19 cellular contexts compared by ENCODE assay signal in the genomic region with DNA sequence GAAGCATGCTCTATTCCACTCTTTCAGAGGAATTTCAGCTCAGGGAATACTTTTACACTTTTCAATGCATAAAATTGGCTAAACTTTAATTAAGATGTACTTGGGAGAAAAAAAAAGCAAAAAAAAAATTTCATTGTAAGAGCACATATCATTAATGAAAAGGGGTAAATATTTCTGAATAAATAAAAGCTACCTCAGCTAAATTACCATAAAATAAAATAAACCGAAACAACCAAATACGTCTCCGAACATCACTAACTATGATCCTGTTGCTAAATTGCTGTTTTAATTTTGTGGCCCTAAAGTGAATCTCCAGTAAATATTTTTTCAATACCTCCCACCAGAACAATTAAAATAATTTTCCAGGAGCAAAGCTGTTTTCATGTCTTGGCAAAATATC.
DNase-seq lines count a peak whose midpoint lies in the region; ATAC-seq, FAIRE-seq and TF ChIP-seq lines count a peak whose summit lies in the region.
"Had no signal": no experiment of that assay in that cellular context is flagged by ENCODE, and none has a peak within 500 bp of the region (broad histone marks: within the 10 kb centered on the region; RNA-seq: fewer than 3 reads in every experiment).

No MANE protein-coding gene starts in this region.

- DNase-seq in SK-N-SH (no peak), SJSA1 (ENCODE audit: low read depth in 1 of 2, low spot score in 2 of 2) (no peak), keratinocyte (ENCODE audit: low read depth, low spot score) (no peak), smooth muscle cell (lab: John Stamatoyannopoulos, UW; ENCODE audit: unreplicated experiment) (no peak), right atrium auricular region (ENCODE audit: low spot score) (no peak), Karpas-422 (no peak)
- DNase-seq: CD8-positive, alpha-beta memory T cell; GF-D8; NCI-H1436; NCI-H2029; NCI-H2171 treated with DMSO at 0.1 percent for 48 hours; NCI-H446 treated with DMSO at 0.1 percent for 48 hours; NCI-H748 treated with DMSO at 0.1 percent for 48 hours had no signal

- H3K27ac ChIP-seq in SK-N-SH (ENCODE audit: low read depth in 2 of 2, low read length in 1 of 2) (peak overlapping the region; percentile 56 to 87; a peak in 3 of 4 replicates), SJSA1 (peak overlapping the region; percentile 71), keratinocyte (ENCODE audit: control insufficient read depth, insufficient read depth, low read length) (no peak overlapping the region), smooth muscle cell (ENCODE audit: low read depth) (peak overlapping the region; percentile 71), right atrium auricular region (no peak overlapping the region), Karpas-422 (ENCODE audit: low read length) (no peak overlapping the region)
- H3K27ac ChIP-seq: 22Rv1; BLaER1 treated with 17β-estradiol and CSF1 and Interleukin-3, amounts not matched to agents 10 nM and 100 nM had no signal

- H3K4me2 ChIP-seq in SK-N-SH (peak overlapping the region; percentile 41), keratinocyte (ENCODE audit: control insufficient read depth, extremely low read depth, insufficient read depth, low read depth, low read length) (peak overlapping the region; percentile 55), smooth muscle cell (peak overlapping the region; percentile 57), Karpas-422 (ENCODE audit: low read depth, low read length, poor library complexity, severe bottlenecking) (no peak overlapping the region)
- H3K4me2 ChIP-seq: BLaER1 treated with 17β-estradiol and CSF1 and Interleukin-3, amounts not matched to agents 10 nM and 100 nM had no signal

- H3K9me3 ChIP-seq in SK-N-SH, result 0 out of 2 replicates have a peak, but pooled peaks cover 3% of the 10 kb centered on the region
- no peaks in the 10 kb centered on the region for H3K9me3 ChIP-seq in SJSA1 (replicated peaks)
- H3K9me3 ChIP-seq in keratinocyte (ENCODE audit: control insufficient read depth, low read depth, low read length), result no peaks in the 10 kb centered on the region
- no peaks in the 10 kb centered on the region for H3K9me3 ChIP-seq in smooth muscle cell (replicated peaks; ENCODE audit: low read depth)
- no peaks in the 10 kb centered on the region for H3K9me3 ChIP-seq in right atrium auricular region
- no peaks in the 10 kb centered on the region for H3K9me3 ChIP-seq in Karpas-422 (ENCODE audit: low read length)

- POLR2A ChIA-PET in SK-N-SH (lab: Yijun Ruan, JAX), result interaction anchor here (0.5 kb wide), 1 partner anchor 227 kb away, joined by 3 read pairs; no protein-coding TSS in a partner anchor

- no peaks in the 10 kb centered on the region for H3K9me1 ChIP-seq in keratinocyte (ENCODE audit: control insufficient read depth, extremely low read depth, insufficient read depth, low read length)

- no peaks in the 10 kb centered on the region for H3K36me3 ChIP-seq in SK-N-SH (replicated peaks in 1 of 2; ENCODE audit: control insufficient read depth in 1 of 2, insufficient read depth in 2 of 2, low read length in 1 of 2)
- H3K36me3 ChIP-seq in SJSA1, result no peaks in the 10 kb centered on the region
- H3K36me3 ChIP-seq in keratinocyte (ENCODE audit: control insufficient read depth in 2 of 2, extremely low read depth in 1 of 2, insufficient read depth in 2 of 2, low read length in 2 of 2), result no peaks in the 10 kb centered on the region
- H3K36me3 ChIP-seq in smooth muscle cell (ENCODE audit: low read depth), result no peaks in the 10 kb centered on the region
- H3K36me3 ChIP-seq in right atrium auricular region, result no peaks in the 10 kb centered on the region
- no peaks in the 10 kb centered on the region for H3K36me3 ChIP-seq in Karpas-422 (ENCODE audit: insufficient read depth, low read length)
- H3K36me3 ChIP-seq: BLaER1 treated with 17β-estradiol and CSF1 and Interleukin-3, amounts not matched to agents 10 nM and 100 nM had no signal

- H3K4me1 ChIP-seq in SK-N-SH (ENCODE audit: control insufficient read depth in 1 of 2, insufficient read depth in 2 of 2, low read depth in 1 of 2, low read length in 1 of 2) (peaks cover 10 to 42% of the 10 kb centered on the region in 2 experiments), SJSA1 (replicated peaks) (peaks cover 40% of the 10 kb centered on the region), keratinocyte (ENCODE audit: control insufficient read depth, extremely low read depth, insufficient read depth, low read length) (peaks cover 33% of the 10 kb centered on the region), smooth muscle cell (ENCODE audit: low read depth) (peaks cover 25% of the 10 kb centered on the region), right atrium auricular region (no peaks in the 10 kb centered on the region), Karpas-422 (ENCODE audit: low read length) (peaks cover 19% of the 10 kb centered on the region)

- 97% methylated on average over 3 of the region's 3 CpGs for WGBS in SK-N-SH (ENCODE audit: low lambda C conversion rate)
- 98% methylated on average over 3 of the region's 3 CpGs for WGBS in smooth muscle cell (ENCODE audit: low lambda C conversion rate)

- TF ChIP-seq CTCF in SK-N-SH (IDR thresholded peaks at IDR 0.05) (no peak), keratinocyte (optimal IDR thresholded peaks at IDR 0.05 in 1 of 3, IDR thresholded peaks at IDR 0.05 in 1 of 3, conservative IDR thresholded peaks at IDR 0.05 in 1 of 3; ENCODE audit: extremely low read depth in 1 of 3, insufficient read depth in 2 of 3, low read length in 3 of 3) (no peak), smooth muscle cell (IDR thresholded peaks at IDR 0.05; ENCODE audit: borderline replicate concordance, insufficient read depth, poor library complexity, severe bottlenecking) (no peak), right atrium auricular region (IDR thresholded peaks at IDR 0.05) (no peak)

- dilution Hi-C loops in keratinocyte (cut with MboI; ENCODE audit: extremely low pct_ligation_motif_present, low sequenced_read_pairs), result no loop called here

- H3K9me2 ChIP-seq in SK-N-SH, result no peaks in the 10 kb centered on the region
- H3K9me2 ChIP-seq in Karpas-422 (replicated peaks; ENCODE audit: insufficient read depth, low read length), result no peaks in the 10 kb centered on the region

- H3K79me2 ChIP-seq in SK-N-SH (ENCODE audit: insufficient read depth) (no peaks in the 10 kb centered on the region), keratinocyte (ENCODE audit: control insufficient read depth, insufficient read depth, low read length) (no peaks in the 10 kb centered on the region), smooth muscle cell (ENCODE audit: low read depth) (no peaks in the 10 kb centered on the region), Karpas-422 (ENCODE audit: low read length) (no peaks in the 10 kb centered on the region)

- H4K20me1 ChIP-seq in SK-N-SH (ENCODE audit: insufficient read depth) (no peaks in the 10 kb centered on the region), keratinocyte (ENCODE audit: control insufficient read depth, extremely low read depth, insufficient read depth, low read length) (no peaks in the 10 kb centered on the region), smooth muscle cell (ENCODE audit: low read depth) (no peaks in the 10 kb centered on the region), Karpas-422 (ENCODE audit: insufficient read depth, low read depth, low read length) (no peaks in the 10 kb centered on the region)
- H4K20me1 ChIP-seq: BLaER1 treated with 17β-estradiol and CSF1 and Interleukin-3, amounts not matched to agents 10 nM and 100 nM had no signal

- no peak for FAIRE-seq in keratinocyte (lab: Jason Lieb, UNC)
- FAIRE-seq: D721Med, GM12892 had no signal

- TF ChIP-seq RAD21 in SK-N-SH (IDR thresholded peaks at IDR 0.05; ENCODE audit: low read length), result no peak

- CTCF ChIA-PET in SK-N-SH (lab: Yijun Ruan, JAX), result interaction anchor here (1.0 to 1.5 kb wide), 2 partner anchors 8 to 10 kb away, joined by 3 to 5 read pairs; no protein-coding TSS in a partner anchor

- H2AFZ ChIP-seq in SK-N-SH (ENCODE audit: low read depth), result peak overlapping the region; percentile 7; the same call in 1 of the 2 replicates
- no peak overlapping the region for H2AFZ ChIP-seq in keratinocyte (ENCODE audit: control insufficient read depth, low read length)
- H2AFZ ChIP-seq in smooth muscle cell (ENCODE audit: low read depth), result no peak overlapping the region
- no peak overlapping the region for H2AFZ ChIP-seq in Karpas-422 (ENCODE audit: low read length)

- H3K4me3 ChIP-seq in SK-N-SH (ENCODE audit: low read depth in 2 of 2, low read length in 1 of 2), result no peak overlapping the region
- no peak overlapping the region for H3K4me3 ChIP-seq in SJSA1
- peak overlapping the region in 1 of 3 experiments; percentile 28 for H3K4me3 ChIP-seq in keratinocyte (ENCODE audit: control insufficient read depth in 2 of 3, extremely low read depth in 1 of 3, insufficient read depth in 2 of 3, low read depth in 1 of 3, low read length in 3 of 3)
- H3K4me3 ChIP-seq in smooth muscle cell, result no peak overlapping the region
- H3K4me3 ChIP-seq in right atrium auricular region, result no peak overlapping the region
- H3K4me3 ChIP-seq in Karpas-422 (ENCODE audit: low read length), result no peak overlapping the region
- H3K4me3 ChIP-seq: BLaER1 treated with 17β-estradiol and CSF1 and Interleukin-3, amounts not matched to agents 10 nM and 100 nM had no signal

- H3K27me3 ChIP-seq in SK-N-SH (ENCODE audit: insufficient read depth), result no peaks in the 10 kb centered on the region
- H3K27me3 ChIP-seq in SJSA1 (replicated peaks), result no peaks in the 10 kb centered on the region
- H3K27me3 ChIP-seq in keratinocyte (ENCODE audit: control insufficient read depth, extremely low read depth, insufficient read depth, low read length), result no peaks in the 10 kb centered on the region
- no peaks in the 10 kb centered on the region for H3K27me3 ChIP-seq in smooth muscle cell (ENCODE audit: low read depth)
- H3K27me3 ChIP-seq in right atrium auricular region, result no peaks in the 10 kb centered on the region
- H3K27me3 ChIP-seq in Karpas-422 (ENCODE audit: low read length), result no peaks in the 10 kb centered on the region
- H3K27me3 ChIP-seq: BLaER1 treated with 17β-estradiol and CSF1 and Interleukin-3, amounts not matched to agents 10 nM and 100 nM had no signal

- H3K9ac ChIP-seq in SK-N-SH (peak overlapping the region; percentile 49), keratinocyte (ENCODE audit: control insufficient read depth, extremely low read depth, insufficient read depth, low read length) (no peak overlapping the region), smooth muscle cell (ENCODE audit: low read depth) (no peak overlapping the region), Karpas-422 (ENCODE audit: low read length) (no peak overlapping the region)
- H3K9ac ChIP-seq: BLaER1 treated with 17β-estradiol and CSF1 and Interleukin-3, amounts not matched to agents 10 nM and 100 nM had no signal

- ATAC-seq in SK-N-SH treated with all-trans-retinoic acid at 6 μM for 48 hours, result no peak
- no peak for ATAC-seq in GM19452 (IDR thresholded peaks at IDR 0.05; ENCODE audit: unreplicated experiment)

- H3F3A ChIP-seq in SK-N-SH (replicated peaks; ENCODE audit: insufficient read depth) (peaks cover 51% of the 10 kb centered on the region), smooth muscle cell (ENCODE audit: low read depth) (no peaks in the 10 kb centered on the region)

- no peak for TF ChIP-seq EP300 in SK-N-SH (IDR thresholded peaks at IDR 0.05; ENCODE audit: borderline replicate concordance in 1 of 2, low read depth in 1 of 2, low read length in 1 of 2)

TF ChIP-seq in SK-N-SH, 30 proteins besides CTCF, POLR2A, EP300 and RAD21 (continues in another document):
- TF ChIP-seq RXRA (IDR thresholded peaks at IDR 0.05; ENCODE audit: borderline replicate concordance, low read depth), result no peak

Comparison
In these comparisons a context has a peak if more than half of its experiments do, and no peak if none do; other contexts are left out.
1. H3K27ac ChIP-seq: peak in SK-N-SH (2 of 2), SJSA1 (single experiment) and smooth muscle cell (single experiment); none in keratinocyte (single experiment), right atrium auricular region (0 of 2) and Karpas-422 (single experiment).